ENCODE assay signal across 17 cellular contexts in genomic region chr6:75419980-75420379, GRCh38.
DNase-seq lines count a peak whose midpoint lies in the region; ATAC-seq and TF ChIP-seq lines count a peak whose summit lies in the region.
"Had no signal": no experiment of that assay in that cellular context is flagged by ENCODE, and none has a peak within 500 bp of the region (broad histone marks: within the 10 kb centered on the region; RNA-seq: fewer than 3 reads in every experiment).

No MANE protein-coding gene starts in this region.

- TF ChIP-seq CTCF in left ventricle myocardium inferior (IDR thresholded peaks at IDR 0.05; ENCODE audit: borderline replicate concordance): no peak
- TF ChIP-seq CTCF in heart left ventricle (IDR thresholded peaks at IDR 0.05): no peak
- no peak for TF ChIP-seq CTCF in chondrocyte (IDR thresholded peaks at IDR 0.05)
- TF ChIP-seq CTCF in tibial artery (IDR thresholded peaks at IDR 0.05): no peak
- TF ChIP-seq CTCF in osteocyte (IDR thresholded peaks at IDR 0.05): no peak

- no peaks in the 10 kb centered on the region for H3K27me3 ChIP-seq in left ventricle myocardium inferior (ENCODE audit: low read depth)
- H3K27me3 ChIP-seq in heart left ventricle: no peaks in the 10 kb centered on the region
- no peaks in the 10 kb centered on the region for H3K27me3 ChIP-seq in tibial artery
- H3K27me3 ChIP-seq: BLaER1 treated with 17β-estradiol and CSF1 and Interleukin-3, amounts not matched to agents 10 nM and 100 nM had no signal

- TF ChIP-seq POLR2A in heart left ventricle (IDR thresholded peaks at IDR 0.05): no peak

- H3K4me1 ChIP-seq in left ventricle myocardium inferior: peaks cover 98% of the 10 kb centered on the region
- H3K4me1 ChIP-seq in heart left ventricle: peaks cover 0 to 86% (median 56%) of the 10 kb centered on the region in 12 donors
- H3K4me1 ChIP-seq in tibial artery: peaks cover 0 to 80% (median 21%) of the 10 kb centered on the region in 4 donors

- peak overlapping the region; percentile 72 for H3K27ac ChIP-seq in left ventricle myocardium inferior (replicated peaks)
- H3K27ac ChIP-seq in heart left ventricle: peak overlapping the region in 6 of 12 donors; percentile 3 to 48 (median 22)
- peak overlapping the region; percentile 55 to 65 for H3K27ac ChIP-seq in tibial artery
- H3K27ac ChIP-seq: BLaER1 treated with 17β-estradiol and CSF1 and Interleukin-3, amounts not matched to agents 10 nM and 100 nM; GM23248 had no signal

- no peaks in the 10 kb centered on the region for H3K27me3 Mint-ChIP-seq in chondrocyte (ENCODE audit: low read depth)
- no peaks in the 10 kb centered on the region for H3K27me3 Mint-ChIP-seq in osteocyte (ENCODE audit: unreplicated experiment)

- H3K36me3 ChIP-seq in left ventricle myocardium inferior (no peaks in the 10 kb centered on the region), heart left ventricle (no peaks in the 10 kb centered on the region), tibial artery (no peaks in the 10 kb centered on the region)
- H3K36me3 ChIP-seq: BLaER1 treated with 17β-estradiol and CSF1 and Interleukin-3, amounts not matched to agents 10 nM and 100 nM; HAP-1 had no signal

- no peaks in the 10 kb centered on the region for H3K9me3 ChIP-seq in left ventricle myocardium inferior (replicated peaks)
- no peaks in the 10 kb centered on the region for H3K9me3 ChIP-seq in heart left ventricle
- H3K9me3 ChIP-seq in tibial artery: no peaks in the 10 kb centered on the region
- H3K9me3 ChIP-seq: BLaER1 treated with 17β-estradiol and CSF1 and Interleukin-3, amounts not matched to agents 10 nM and 100 nM; HAP-1 had no signal

- peak overlapping the region; percentile 52 for H3K27ac Mint-ChIP-seq in chondrocyte (ENCODE audit: unreplicated experiment)
- no peak overlapping the region for H3K27ac Mint-ChIP-seq in osteocyte (ENCODE audit: unreplicated experiment)
- H3K27ac Mint-ChIP-seq: B cell; CD8-positive, alpha-beta T cell had no signal

- no peak for ATAC-seq in heart left ventricle
- ATAC-seq in sciatic nerve: peak; percentile 70
- ATAC-seq: CD8-positive, alpha-beta T cell had no signal

- WGBS in heart left ventricle, 4 donors: 66 to 72% (median 69%) methylated on average over 1 of the region's 1 CpG

- H3K4me1 Mint-ChIP-seq in chondrocyte (ENCODE audit: low read depth) (peaks cover 23% of the 10 kb centered on the region), osteocyte (ENCODE audit: unreplicated experiment) (peaks cover 11% of the 10 kb centered on the region)
- H3K4me1 Mint-ChIP-seq: B cell had no signal

- H3K36me3 Mint-ChIP-seq in chondrocyte (ENCODE audit: low read depth) (no peaks in the 10 kb centered on the region), osteocyte (ENCODE audit: unreplicated experiment) (no peaks in the 10 kb centered on the region)
- H3K36me3 Mint-ChIP-seq: CD8-positive, alpha-beta T cell had no signal

- H3K4me3 Mint-ChIP-seq in chondrocyte (ENCODE audit: unreplicated experiment): no peak overlapping the region
- no peak overlapping the region for H3K4me3 Mint-ChIP-seq in osteocyte (ENCODE audit: unreplicated experiment)
- H3K4me3 Mint-ChIP-seq: B cell; CD8-positive, alpha-beta T cell had no signal

- intact Hi-C loops in left ventricle myocardium inferior (cut with micrococcal nuclease) (loop anchor here (10.0 kb wide), 1 partner anchor 75 kb away; the partner anchor contains the start of gene FILIP1), heart left ventricle (cut with DNase I) (loop anchor here in 2 of 10 donors (5.0 kb wide), 2 partner anchors 57 to 72 kb away; partner anchors contain the start of gene FILIP1 (in 2 of the 2)), sciatic nerve (cut with DNase I) (no loop called here), tibial artery (cut with DNase I; ENCODE audit: low total_unique reads) (no loop called here)

- H3K4me3 ChIP-seq in left ventricle myocardium inferior: no peak overlapping the region
- no peak overlapping the region for H3K4me3 ChIP-seq in heart left ventricle
- no peak overlapping the region for H3K4me3 ChIP-seq in tibial artery
- H3K4me3 ChIP-seq: BLaER1 treated with 17β-estradiol and CSF1 and Interleukin-3, amounts not matched to agents 10 nM and 100 nM; GM23248; HAP-1 had no signal

- H3K9me3 Mint-ChIP-seq in chondrocyte (ENCODE audit: low read depth) (no peaks in the 10 kb centered on the region), osteocyte (ENCODE audit: unreplicated experiment) (no peaks in the 10 kb centered on the region)
- H3K9me3 Mint-ChIP-seq: CD8-positive, alpha-beta T cell had no signal

- no peak for DNase-seq in left ventricle myocardium inferior
- DNase-seq in heart left ventricle: no peak
- DNase-seq in chondrocyte (ENCODE audit: low spot score): no peak
- no peak for DNase-seq in sciatic nerve (ENCODE audit: low spot score)
- no peak for DNase-seq in tibial artery
- no peak for DNase-seq in Ammon's horn (ENCODE audit: low spot score)
- no peak for DNase-seq in osteocyte (ENCODE audit: extremely low spot score, unreplicated experiment)
- no peak for DNase-seq in RKO (ENCODE audit: low spot score)
- DNase-seq: 8988T; Calu3; CD8-positive, alpha-beta T cell; DMS79 treated with DMSO at 0.1 percent for 48 hours; GF-D8; GM23248 had no signal
